ENCODE assay signal across 27 cellular contexts in the genomic region with DNA sequence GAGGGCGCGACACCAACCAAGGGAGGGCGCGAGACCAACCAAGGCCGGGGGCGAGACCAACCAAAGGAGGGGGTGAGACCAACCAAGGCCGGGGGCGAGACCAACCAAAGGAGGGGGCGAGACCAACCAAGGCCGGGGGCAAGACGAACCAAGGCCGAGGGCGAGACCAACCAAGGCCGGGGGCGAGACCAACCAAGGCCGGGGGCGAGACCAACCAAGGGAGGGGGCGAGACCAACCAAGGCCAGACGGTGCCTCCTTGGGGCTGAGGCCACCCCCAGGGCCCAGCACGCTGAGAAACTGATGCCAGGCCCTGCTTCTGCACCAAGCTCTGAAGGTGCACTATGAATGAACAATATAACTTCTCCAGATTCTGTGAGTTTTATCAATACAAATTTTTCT.
"Had no signal": no experiment of that assay in that cellular context is flagged by ENCODE, and none has a peak within 500 bp of the region (broad histone marks: within the 10 kb centered on the region; RNA-seq: fewer than 3 reads in every experiment).

No MANE protein-coding gene starts in this region.

- H3K4me2 ChIP-seq: smooth muscle cell had no signal

- H3K27me3 ChIP-seq: ovary, right atrium auricular region, stomach, testis, thyroid gland, transverse colon, upper lobe of left lung, vagina had no signal

- H3K4me3 ChIP-seq: lower lobe of right lung, ovary, right atrium auricular region, smooth muscle cell, stomach, testis, thyroid gland, transverse colon, upper lobe of left lung, vagina had no signal

- H3K4me3 Mint-ChIP-seq: immature natural killer cell; mesothelial cell of epicardium; naive thymus-derived CD4-positive, alpha-beta T cell; natural killer cell treated with Interleukin-12 subunit alpha and Interleukin-12 subunit beta and Interleukin-15 and Interleukin-18, amount 100 ng/mL, for 72 hours; stimulated activated naive B cell treated with anti-CD40 and anti-IgM and Interleukin-4, amounts not matched to agents 10 μg/mL and 1 μg/mL and 100 μg/mL, for 72 hours had no signal

- H3K4me1 Mint-ChIP-seq: mesothelial cell of epicardium had no signal

- H3K36me3 ChIP-seq: ovary had no signal

- H3K27ac Mint-ChIP-seq: mesothelial cell of epicardium; naive thymus-derived CD4-positive, alpha-beta T cell; natural killer cell treated with Interleukin-12 subunit alpha and Interleukin-12 subunit beta and Interleukin-15 and Interleukin-18, amount 100 ng/mL, for 72 hours; progenitor cell of endocrine pancreas; stimulated activated naive B cell treated with anti-CD40 and anti-IgM and Interleukin-4, amounts not matched to agents 10 μg/mL and 1 μg/mL and 100 μg/mL, for 72 hours had no signal

- H3K27ac ChIP-seq: lower lobe of right lung, ovary, right atrium auricular region, stomach, testis, thyroid gland, transverse colon, upper lobe of left lung, vagina had no signal

- H3K9me3 ChIP-seq: lower lobe of right lung, ovary, right atrium auricular region, stomach, testis, thyroid gland, transverse colon, upper lobe of left lung, vagina had no signal

- ATAC-seq: left colon; left ventricle myocardium superior; lower lobe of right lung; naive thymus-derived CD4-positive, alpha-beta T cell; natural killer cell treated with Interleukin-12 subunit alpha and Interleukin-12 subunit beta and Interleukin-15 and Interleukin-18, amount 100 ng/mL, for 72 hours; stimulated activated naive B cell treated with anti-CD40 and anti-IgM and Interleukin-4, amounts not matched to agents 10 μg/mL and 1 μg/mL and 100 μg/mL, for 72 hours; stimulated activated naive CD8-positive, alpha-beta T cell treated with anti-CD3 and anti-CD28 coated beads, Interleukin-15, Interleukin-2, amounts not matched to agents 100 U/mL and 50 U/mL, for 24 hours had no signal

- DNase-seq: hypothalamus; immature natural killer cell; kidney; left colon; left ventricle myocardium superior; lower lobe of right lung; mammary epithelial cell; mesendoderm; naive thymus-derived CD4-positive, alpha-beta T cell; ovary; stimulated activated CD4-positive, alpha-beta T cell treated with anti-CD3 and anti-CD28 coated beads, Interleukin-12 subunit alpha, Interleukin-12 subunit beta, amount 100 ng/mL, for 4 hours; stimulated activated CD4-positive, alpha-beta T cell treated with anti-CD3 and anti-CD28 coated beads, Interleukin-15, amount 100 ng/mL, for 24 hours; stimulated activated CD4-positive, alpha-beta T cell treated with anti-CD3 and anti-CD28 coated beads, Interleukin-2, amount 100 ng/mL, for 24 hours; stimulated activated CD4-positive, alpha-beta T cell treated with anti-CD3 and anti-CD28 coated beads, Interleukin-4, amount 100 ng/mL, for 1 hour; stimulated activated naive B cell treated with anti-CD40 and anti-IgM and Interleukin-4, amounts not matched to agents 10 μg/mL and 1 μg/mL and 100 μg/mL, for 72 hours; stimulated activated naive CD8-positive, alpha-beta T cell treated with anti-CD3 and anti-CD28 coated beads, Interleukin-15, Interleukin-2, amounts not matched to agents 100 U/mL and 50 U/mL, for 24 hours; stomach; testis; thyroid gland; transverse colon had no signal

- H3K9me3 Mint-ChIP-seq: mesothelial cell of epicardium had no signal

- H3K27me3 Mint-ChIP-seq: natural killer cell treated with Interleukin-12 subunit alpha and Interleukin-12 subunit beta and Interleukin-15 and Interleukin-18, amount 100 ng/mL, for 72 hours; progenitor cell of endocrine pancreas; stimulated activated naive B cell treated with anti-CD40 and anti-IgM and Interleukin-4, amounts not matched to agents 10 μg/mL and 1 μg/mL and 100 μg/mL, for 72 hours had no signal

- H3K4me1 ChIP-seq: lower lobe of right lung, right atrium auricular region, testis, thyroid gland, transverse colon, upper lobe of left lung, vagina had no signal
